ENCODE assay signal across 28 cellular contexts in genomic region chr3:120364101-120364500, GRCh38.
"Had no signal": no experiment of that assay in that cellular context is flagged by ENCODE, and none has a peak within 500 bp of the region (broad histone marks: within the 10 kb centered on the region; RNA-seq: fewer than 3 reads in every experiment).

No MANE protein-coding gene starts in this region.

- ATAC-seq: activated CD8-positive, alpha-beta T cell treated with anti-CD3 and anti-CD28 coated beads for 36 hours; activated naive CD4-positive, alpha-beta T cell treated with anti-CD3 and anti-CD28 coated beads, Interleukin-2, amount 50 U/mL, for 72 hours; activated T-cell treated with anti-CD3 and anti-CD28 coated beads, Interleukin-2, amount 50 U/mL, for 4 hours; activated T-cell treated with anti-CD3 and anti-CD28 coated beads, Interleukin-2, amount 50 U/mL, for 72 hours; activated T-helper 17 cell treated with anti-CD3 and anti-CD28 coated beads, Interleukin-2, amount 50 U/mL, for 72 hours had no signal

- DNase-seq: activated B cell treated with CpG ODN at 0.5 μM for 24 hours; activated CD4-positive, alpha-beta memory T cell treated with anti-CD3 and anti-CD28 coated beads for 36 hours; activated CD4-positive, alpha-beta T cell treated with anti-CD3 and anti-CD28 coated beads for 4 hours; activated CD4-positive, alpha-beta T cell treated with anti-CD3 and anti-CD28 coated beads, Interleukin-2, amount 10 ng/mL, durations not matched to agents 24 days and 14 days; activated CD4-positive, alpha-beta T cell treated with anti-CD3 and anti-CD28 coated beads, Interleukin-2, amount 50 U/mL, for 1 hour; activated CD4-positive, alpha-beta T cell treated with anti-CD3 and anti-CD28 coated beads, Interleukin-2, amount 50 U/mL, for 4 hours; activated CD4-positive, CD25-positive, alpha-beta regulatory T cell treated with anti-CD3 and anti-CD28 coated beads, Interleukin-2, amount 50 U/mL, for 72 hours; activated CD8-positive, alpha-beta memory T cell treated with anti-CD3 and anti-CD28 coated beads, Interleukin-2, amount 50 U/mL, for 4 hours; activated CD8-positive, alpha-beta T cell treated with anti-CD3 and anti-CD28 coated beads for 36 hours; activated effector memory CD4-positive, alpha-beta T cell treated with anti-CD3 and anti-CD28 coated beads, Interleukin-2, amount 50 U/mL, for 16 hours; activated gamma-delta T cell treated with Interleukin-2 at 50 U/mL for 16 hours; activated naive CD4-positive, alpha-beta T cell; activated naive CD4-positive, alpha-beta T cell treated with anti-CD3 and anti-CD28 coated beads for 36 hours; activated naive CD4-positive, alpha-beta T cell treated with anti-CD3 and anti-CD28 coated beads, Interleukin-2, amount 50 U/mL, for 16 hours; activated naive CD8-positive, alpha-beta T cell treated with anti-CD3 and anti-CD28 coated beads for 36 hours; activated T-cell treated with anti-CD3 and anti-CD28 coated beads for 4 hours; activated T-cell treated with anti-CD3 and anti-CD28 coated beads, Interleukin-2, amount 50 U/mL, for 1 hour; activated T-cell treated with anti-CD3 and anti-CD28 coated beads, Interleukin-2, amount 50 U/mL, for 4 hours; activated T-cell treated with anti-CD3 and anti-CD28 coated beads, Interleukin-2, amount 50 U/mL, for 72 hours; adrenal gland; amniotic stem cell; aorta; cerebellar nuclear complex; T-helper 1 cell; T-helper 2 cell; T-helper 9 cell had no signal
